Comparison of ENCODE assay signal across 11 cellular contexts in the genomic region with DNA sequence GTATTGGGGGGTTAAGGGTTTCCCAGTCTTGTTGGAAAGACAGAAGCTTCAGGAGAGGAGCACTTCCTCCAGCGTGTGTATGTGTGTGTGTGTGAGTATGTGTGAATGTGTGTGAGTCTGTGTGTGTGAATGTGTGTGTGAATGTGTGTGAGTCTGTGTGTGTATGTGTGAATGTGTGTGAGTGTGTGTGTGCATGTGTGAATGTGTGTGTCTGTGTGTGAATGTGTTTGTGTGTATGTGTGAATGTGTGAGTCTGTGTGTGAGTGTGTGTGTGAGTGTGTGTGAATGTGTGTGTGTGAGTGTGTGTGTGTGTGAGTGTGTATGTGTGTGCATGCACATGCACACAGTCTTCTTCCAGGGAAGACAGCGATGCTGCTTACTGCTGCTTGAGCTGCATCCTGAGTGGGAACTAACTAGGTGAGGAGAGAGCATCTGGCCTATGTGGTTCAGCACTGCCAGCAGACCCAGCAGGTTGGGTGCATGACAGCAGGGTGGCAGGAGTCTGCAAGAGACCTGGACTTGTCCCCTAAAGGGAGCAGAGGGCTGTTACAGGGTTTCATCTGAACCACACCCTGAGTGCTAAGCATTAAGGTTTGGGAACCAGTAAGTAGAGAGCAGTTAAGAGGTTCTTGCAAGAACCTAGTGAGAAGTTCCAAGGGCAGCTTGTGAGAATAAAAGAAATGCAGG. TPM values are rescaled to one million over a fixed set of nuclear protein-coding genes. Genes with fewer than 3 reads are reported as not detected.
DNase-seq lines count a peak whose midpoint lies in the region; ATAC-seq and TF ChIP-seq lines count a peak whose summit lies in the region.
"Had no signal": no experiment of that assay in that cellular context is flagged by ENCODE, and none has a peak within 500 bp of the region (broad histone marks: within the 10 kb centered on the region; RNA-seq: fewer than 3 reads in every experiment).

No MANE protein-coding gene starts in this region.

- no peaks in the 10 kb centered on the region for H3K9me3 ChIP-seq in CD4-positive, alpha-beta memory T cell (ENCODE audit: control insufficient read depth in 1 of 2, low read length in 2 of 2)
- H3K9me3 ChIP-seq in KOPT-K1 (ENCODE audit: insufficient read depth, low read length, poor library complexity, severe bottlenecking) (no peaks in the 10 kb centered on the region), lower lobe of right lung (no peaks in the 10 kb centered on the region)

- no peak overlapping the region for H3K27ac ChIP-seq in CD4-positive, alpha-beta memory T cell (ENCODE audit: low read depth, low read length)
- H3K27ac ChIP-seq in KOPT-K1 (ENCODE audit: low read depth, low read length, poor library complexity, severe bottlenecking) (peak overlapping the region; percentile 33), lower lobe of right lung (no peak overlapping the region)

- H3K4me3 ChIP-seq in CD4-positive, alpha-beta memory T cell (ENCODE audit: low read length in 2 of 2) = no peak overlapping the region
- no peak overlapping the region for H3K4me3 ChIP-seq in lower lobe of right lung

- peak overlapping the region; percentile 1 to 88 (median 50) for H3K27ac Mint-ChIP-seq in CD4-positive, alpha-beta memory T cell
- peak overlapping the region; percentile 49 for H3K27ac Mint-ChIP-seq in activated naive CD8-positive, alpha-beta T cell treated with anti-CD3 and anti-CD28 coated beads for 36 hours
- H3K27ac Mint-ChIP-seq in naive thymus-derived CD8-positive, alpha-beta T cell = peak overlapping the region; percentile 70 to 94 (median 82)

- DNase-seq in CD4-positive, alpha-beta memory T cell = peak in 1 of 5 donors; percentile 3
- DNase-seq in activated naive CD8-positive, alpha-beta T cell treated with anti-CD3 and anti-CD28 coated beads for 36 hours = no peak
- peak in 1 of 10 donors; percentile 15 for DNase-seq in naive thymus-derived CD8-positive, alpha-beta T cell
- no peak for DNase-seq in SKM-1 treated with dmso at 0.1 percent for 144 hours (lab: John Stamatoyannopoulos, UW; ENCODE audit: unreplicated experiment)
- DNase-seq in lower lobe of right lung = no peak
- DNase-seq: cortex of kidney, NCI-H446 treated with DMSO at 0.1 percent for 48 hours, substantia nigra had no signal

- H3K9me3 Mint-ChIP-seq in CD4-positive, alpha-beta memory T cell = no peaks in the 10 kb centered on the region
- peaks cover 9% of the 10 kb centered on the region for H3K9me3 Mint-ChIP-seq in activated naive CD8-positive, alpha-beta T cell treated with anti-CD3 and anti-CD28 coated beads for 36 hours
- no peaks in the 10 kb centered on the region for H3K9me3 Mint-ChIP-seq in naive thymus-derived CD8-positive, alpha-beta T cell

- no peaks in the 10 kb centered on the region for H3K27me3 Mint-ChIP-seq in CD4-positive, alpha-beta memory T cell
- no peaks in the 10 kb centered on the region for H3K27me3 Mint-ChIP-seq in activated naive CD8-positive, alpha-beta T cell treated with anti-CD3 and anti-CD28 coated beads for 36 hours
- no peaks in the 10 kb centered on the region for H3K27me3 Mint-ChIP-seq in naive thymus-derived CD8-positive, alpha-beta T cell

- H3K36me3 Mint-ChIP-seq in CD4-positive, alpha-beta memory T cell = peaks cover 21 to 46% of the 10 kb centered on the region in 2 donors
- peaks cover 33% of the 10 kb centered on the region for H3K36me3 Mint-ChIP-seq in activated naive CD8-positive, alpha-beta T cell treated with anti-CD3 and anti-CD28 coated beads for 36 hours
- H3K36me3 Mint-ChIP-seq in naive thymus-derived CD8-positive, alpha-beta T cell = peaks cover 0 to 87% (median 4%) of the 10 kb centered on the region in 3 donors

- H3K4me1 Mint-ChIP-seq in CD4-positive, alpha-beta memory T cell = peaks cover 55 to 90% (median 68%) of the 10 kb centered on the region in 4 donors
- H3K4me1 Mint-ChIP-seq in activated naive CD8-positive, alpha-beta T cell treated with anti-CD3 and anti-CD28 coated beads for 36 hours = peaks cover 70% of the 10 kb centered on the region
- H3K4me1 Mint-ChIP-seq in naive thymus-derived CD8-positive, alpha-beta T cell = peaks cover 39 to 92% (median 90%) of the 10 kb centered on the region in 4 donors

- ATAC-seq in naive thymus-derived CD8-positive, alpha-beta T cell = peak; percentile 34 to 60
- no peak for ATAC-seq in lower lobe of right lung
- ATAC-seq in GM21723 (IDR thresholded peaks at IDR 0.05; ENCODE audit: unreplicated experiment) = no peak
- no peak for ATAC-seq in HG03045 (IDR thresholded peaks at IDR 0.05; ENCODE audit: unreplicated experiment)

- H3K4me3 Mint-ChIP-seq in CD4-positive, alpha-beta memory T cell = peak overlapping the region in 6 of 8 donors; percentile 22 to 54 (median 37)
- no peak overlapping the region for H3K4me3 Mint-ChIP-seq in activated naive CD8-positive, alpha-beta T cell treated with anti-CD3 and anti-CD28 coated beads for 36 hours
- H3K4me3 Mint-ChIP-seq in naive thymus-derived CD8-positive, alpha-beta T cell = peak overlapping the region in 7 of 10 donors; percentile 1 to 63 (median 27)

- peaks cover 12% of the 10 kb centered on the region for H3K36me3 ChIP-seq in CD4-positive, alpha-beta memory T cell (ENCODE audit: insufficient read depth, low read length)
- H3K36me3 ChIP-seq in KOPT-K1 (ENCODE audit: insufficient read depth, low read length) = no peaks in the 10 kb centered on the region
- H3K36me3 ChIP-seq in lower lobe of right lung = no peaks in the 10 kb centered on the region

- CTCF ChIA-PET in CD4-positive, alpha-beta memory T cell (lab: Charles Lee; ENCODE audit: partially characterized antibody) = interaction anchor here (0.7 to 2.4 kb wide), 3 partner anchors 38 to 80 kb away, joined by 3 to 7 read pairs (median 3); a partner anchor contains a TSS

- intact Hi-C loops in CD4-positive, alpha-beta memory T cell (cut with micrococcal nuclease) = no loop called here
- intact Hi-C loops in lower lobe of right lung (cut with DNase I) = no loop called here

- H3K27me3 ChIP-seq in CD4-positive, alpha-beta memory T cell (ENCODE audit: insufficient read depth, low read length) = no peaks in the 10 kb centered on the region
- no peaks in the 10 kb centered on the region for H3K27me3 ChIP-seq in lower lobe of right lung (ENCODE audit: low read depth)

- POLR2A ChIA-PET in CD4-positive, alpha-beta memory T cell (lab: Charles Lee; ENCODE audit: partially characterized antibody) = interaction anchor here (0.9 to 1.4 kb wide), 4 partner anchors 8 to 46 kb away, joined by 3 read pairs; a partner anchor contains a TSS
- POLR2A ChIA-PET in naive thymus-derived CD8-positive, alpha-beta T cell (lab: Charles Lee) = interaction anchor here (1.3 to 2.1 kb wide), 3 partner anchors 9 to 24 kb away, joined by 3 to 7 read pairs (median 5); a partner anchor contains a TSS

- peaks cover 82% of the 10 kb centered on the region for H3K4me1 ChIP-seq in CD4-positive, alpha-beta memory T cell (ENCODE audit: insufficient read depth, low read length)
- H3K4me1 ChIP-seq in lower lobe of right lung = peaks cover 37% of the 10 kb centered on the region

- no peak for TF ChIP-seq CTCF in lower lobe of right lung (IDR thresholded peaks at IDR 0.05)

RNA-seq across cellular contexts. Expression of a gene that starts 22.7 kb away (rescaled TPM):
- 100 to 1,000 TPM; 223 to 242 TPM for total RNA-seq in CD4-positive, alpha-beta memory T cell
- polyA plus RNA-seq in CD4-positive, alpha-beta memory T cell = 100 to 1,000 TPM; 532 to 555 TPM
- 100 to 1,000 TPM; 396 to 403 TPM for total RNA-seq in activated naive CD8-positive, alpha-beta T cell treated with anti-CD3 and anti-CD28 coated beads for 36 hours
- 100 to 1,000 TPM; 282 to 291 TPM for total RNA-seq in naive thymus-derived CD8-positive, alpha-beta T cell
- 100 to 1,000 TPM; 519 to 765 (median 628) TPM for polyA plus RNA-seq in naive thymus-derived CD8-positive, alpha-beta T cell
- total RNA-seq in lower lobe of right lung = 182 TPM

RNA-seq across cellular contexts. Expression of a gene that starts 43.0 kb away (rescaled TPM):
- 1 to 10 TPM; 7.1 to 9.2 TPM for total RNA-seq in CD4-positive, alpha-beta memory T cell
- 1 to 10 TPM; 3.1 to 5.2 TPM for polyA plus RNA-seq in CD4-positive, alpha-beta memory T cell
- total RNA-seq in activated naive CD8-positive, alpha-beta T cell treated with anti-CD3 and anti-CD28 coated beads for 36 hours = 10 to 100 TPM; 75.7 to 79.1 TPM
- 1 to 10 TPM; 5.3 to 7.6 TPM for total RNA-seq in naive thymus-derived CD8-positive, alpha-beta T cell
- 1 to 10 TPM; 3.5 to 7.5 (median 4.9) TPM for polyA plus RNA-seq in naive thymus-derived CD8-positive, alpha-beta T cell
- 8.9 TPM for total RNA-seq in lower lobe of right lung

RNA-seq across cellular contexts. Expression of a gene that starts 43.4 kb away (rescaled TPM):
- 10 to 100 TPM; 10.0 to 11.5 TPM for total RNA-seq in CD4-positive, alpha-beta memory T cell
- 1 to 10 TPM; 3.5 to 6.3 TPM for polyA plus RNA-seq in CD4-positive, alpha-beta memory T cell
- total RNA-seq in activated naive CD8-positive, alpha-beta T cell treated with anti-CD3 and anti-CD28 coated beads for 36 hours = 10 to 100 TPM; 19.8 to 22.3 TPM
- 10 to 100 TPM in 1 of 2 experiments, 1 to 10 TPM in 1; 8.8 to 12.5 TPM for total RNA-seq in naive thymus-derived CD8-positive, alpha-beta T cell
- polyA plus RNA-seq in naive thymus-derived CD8-positive, alpha-beta T cell = 1 to 10 TPM; 2.8 to 5.1 (median 4.3) TPM
- 12.6 TPM for total RNA-seq in lower lobe of right lung

Comparison
In these comparisons a context has a peak if more than half of its experiments do, and no peak if none do; other contexts are left out.
1. ATAC-seq: peak in naive thymus-derived CD8-positive, alpha-beta T cell (2 of 2); none in lower lobe of right lung (0 of 2), GM21723 (single experiment) and HG03045 (single experiment).
2. Peak in every context shown above with its lines, with median percentiles within 50 percentile points of each other: H3K27ac Mint-ChIP-seq.